ENCODE assay signal across 1 cellular context in the genomic region with DNA sequence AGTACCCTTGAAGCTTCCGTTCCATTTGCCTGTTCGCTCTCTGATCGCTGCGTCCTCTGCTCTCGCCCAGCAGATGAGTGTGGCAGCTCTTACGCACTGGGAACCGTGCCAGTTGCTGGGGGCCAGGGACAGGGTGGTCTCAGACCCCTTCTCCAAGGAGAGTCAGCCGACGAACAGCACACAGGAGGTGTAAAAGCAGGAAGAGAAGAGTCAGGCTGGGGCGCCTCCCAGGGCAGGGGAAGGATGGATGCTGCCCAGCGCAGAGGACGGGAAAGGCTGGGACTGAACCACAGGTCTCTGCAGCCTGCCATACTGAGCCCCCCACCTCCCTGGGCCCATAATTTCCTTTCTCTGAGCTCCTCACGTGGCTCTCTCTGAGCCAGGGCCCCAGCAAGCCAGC.
TF ChIP-seq lines count a peak whose summit lies in the region.

No MANE protein-coding gene starts in this region.

TF ChIP-seq in H1, 55 proteins besides CTCF, POLR2A, EP300 and RAD21:
- TF ChIP-seq, protein P1, sequence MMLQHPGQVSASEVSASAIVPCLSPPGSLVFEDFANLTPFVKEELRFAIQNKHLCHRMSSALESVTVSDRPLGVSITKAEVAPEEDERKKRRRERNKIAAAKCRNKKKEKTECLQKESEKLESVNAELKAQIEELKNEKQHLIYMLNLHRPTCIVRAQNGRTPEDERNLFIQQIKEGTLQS (IDR thresholded peaks at IDR 0.05; ENCODE audit: insufficient read depth, low read depth, low read length), result no peak
- TF ChIP-seq TBP (IDR thresholded peaks at IDR 0.05; ENCODE audit: low read depth, low read length), result no peak
- TF ChIP-seq RBBP5 (IDR thresholded peaks at IDR 0.05; ENCODE audit: borderline replicate concordance, low read depth, low read length), result no peak
- TF ChIP-seq CHD2 (IDR thresholded peaks at IDR 0.05; ENCODE audit: low read length), result no peak
- no peak for TF ChIP-seq CREB1 (IDR thresholded peaks at IDR 0.05)
- no peak for TF ChIP-seq SAP30 (IDR thresholded peaks at IDR 0.05; ENCODE audit: insufficient read depth, insufficient replicate concordance, low read length)
TF ChIP-seq in H1: peak in this region for 0.
